ENCODE assay signal across 1 cellular context in the genomic region with DNA sequence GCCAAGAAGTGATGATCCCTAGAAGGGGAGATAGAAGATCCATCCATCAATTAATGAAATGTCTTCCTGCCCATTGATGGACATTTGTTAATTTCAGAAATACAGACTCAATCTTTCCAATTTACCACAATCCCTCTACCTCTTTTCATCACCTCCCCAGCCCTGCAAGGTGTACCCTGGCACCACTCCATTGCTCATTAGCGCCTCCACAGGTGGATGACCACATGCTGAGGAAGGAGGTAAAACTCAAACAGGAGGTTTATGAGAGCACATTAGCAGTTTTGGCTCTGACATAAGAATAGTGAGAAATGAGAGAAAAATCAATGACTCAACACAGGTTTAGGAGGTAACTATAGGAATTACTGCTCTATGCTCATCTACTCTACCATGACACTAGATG.
TF ChIP-seq lines count a peak whose summit lies in the region.

No MANE protein-coding gene starts in this region.

TF ChIP-seq in H1, 55 proteins besides CTCF, POLR2A, EP300 and RAD21 (continued from another document):
- TF ChIP-seq, protein P1, sequence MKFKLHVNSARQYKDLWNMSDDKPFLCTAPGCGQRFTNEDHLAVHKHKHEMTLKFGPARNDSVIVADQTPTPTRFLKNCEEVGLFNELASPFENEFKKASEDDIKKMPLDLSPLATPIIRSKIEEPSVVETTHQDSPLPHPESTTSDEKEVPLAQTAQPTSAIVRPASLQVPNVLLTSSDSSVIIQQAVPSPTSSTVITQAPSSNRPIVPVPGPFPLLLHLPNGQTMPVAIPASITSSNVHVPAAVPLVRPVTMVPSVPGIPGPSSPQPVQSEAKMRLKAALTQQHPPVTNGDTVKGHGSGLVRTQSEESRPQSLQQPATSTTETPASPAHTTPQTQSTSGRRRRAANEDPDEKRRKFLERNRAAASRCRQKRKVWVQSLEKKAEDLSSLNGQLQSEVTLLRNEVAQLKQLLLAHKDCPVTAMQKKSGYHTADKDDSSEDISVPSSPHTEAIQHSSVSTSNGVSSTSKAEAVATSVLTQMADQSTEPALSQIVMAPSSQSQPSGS (IDR thresholded peaks at IDR 0.05; ENCODE audit: low read length): no peak
- TF ChIP-seq CEBPB (IDR thresholded peaks at IDR 0.05; ENCODE audit: low read depth, low read length) (no peak), MAX (IDR thresholded peaks at IDR 0.05) (no peak), POLR2AphosphoS5 (IDR thresholded peaks at IDR 0.05; ENCODE audit: low read depth, low read length) (no peak), TAF1 (IDR thresholded peaks at IDR 0.05; ENCODE audit: low read depth, low read length) (no peak), CBX5 (IDR thresholded peaks at IDR 0.05; ENCODE audit: low read depth, low read length) (no peak), SIN3A (conservative IDR thresholded peaks at IDR 0.05 in 1 of 2, IDR thresholded peaks at IDR 0.05 in 1 of 2; ENCODE audit: low read depth in 1 of 2, low read length in 2 of 2) (no peak), RNF2 (IDR thresholded peaks at IDR 0.05; ENCODE audit: borderline replicate concordance, low read depth, low read length, missing control alignments, poor library complexity, severe bottlenecking) (no peak), NRF1 (IDR thresholded peaks at IDR 0.05; ENCODE audit: low read depth, low read length) (no peak), JUND (IDR thresholded peaks at IDR 0.05; ENCODE audit: low read length) (no peak), MAFK (IDR thresholded peaks at IDR 0.05; ENCODE audit: low read depth, low read length) (no peak)
TF ChIP-seq in H1: peak in this region for 0.
